Comparison of ENCODE assay signal across 7 cellular contexts in genomic region chr20:22006306-22006705, GRCh38.
"Had no signal": no experiment of that assay in that cellular context is flagged by ENCODE, and none has a peak within 500 bp of the region (broad histone marks: within the 10 kb centered on the region; RNA-seq: fewer than 3 reads in every experiment).

No MANE protein-coding gene starts in this region.

- H3K4me3 ChIP-seq: K562 had no signal

- H3K4me2 ChIP-seq: KMS-11 had no signal

- FAIRE-seq: HTR-8/SVneo, K562 had no signal

- H3K27ac ChIP-seq: HL-60, KMS-11 had no signal

- ATAC-seq: K562 had no signal

- DNase-seq: IMR-90, KBM-7, KG1 had no signal

- H3K9ac ChIP-seq: KMS-11 had no signal
